Comparison of ENCODE assay signal across 19 cellular contexts in genomic region chr15:56794150-56794922, GRCh38.
DNase-seq lines count a peak whose midpoint lies in the region; ATAC-seq and TF ChIP-seq lines count a peak whose summit lies in the region.
"Had no signal": no experiment of that assay in that cellular context is flagged by ENCODE, and none has a peak within 500 bp of the region (broad histone marks: within the 10 kb centered on the region; RNA-seq: fewer than 3 reads in every experiment).

No MANE protein-coding gene starts in this region.

- no peak overlapping the region for H3K4me3 ChIP-seq in SK-N-MC
- H3K4me3 ChIP-seq in fibroblast of mammary gland (ENCODE audit: control insufficient read depth, low read depth, low read length), result no peak overlapping the region
- H3K4me3 ChIP-seq in psoas muscle, result no peak overlapping the region
- H3K4me3 ChIP-seq: neural progenitor cell had no signal

- no peaks in the 10 kb centered on the region for H3K36me3 ChIP-seq in SK-N-MC (ENCODE audit: insufficient read depth, low read length)
- H3K36me3 ChIP-seq in psoas muscle (ENCODE audit: insufficient read depth in 1 of 2, low read depth in 1 of 2), result no peaks in the 10 kb centered on the region
- H3K36me3 ChIP-seq: neural progenitor cell had no signal

- no peaks in the 10 kb centered on the region for H3K27me3 ChIP-seq in psoas muscle (ENCODE audit: insufficient read depth in 3 of 3, low read length in 2 of 3)
- H3K27me3 ChIP-seq: neural progenitor cell had no signal

- DNase-seq in EH (ENCODE audit: low read depth) (peak; percentile 74), SK-N-MC (ENCODE audit: low read depth, low spot score) (no peak), fibroblast of mammary gland (ENCODE audit: low read depth) (peak; percentile 42), psoas muscle (no peak), iPS-NIHi11 (ENCODE audit: low spot score) (no peak)
- DNase-seq in activated T-cell treated with anti-CD3 and anti-CD28 coated beads, Interleukin-2, amount 50 U/mL, for 1 hour, result no peak
- no peak for DNase-seq in stimulated activated effector memory CD8-positive, alpha-beta T cell treated with anti-CD3 and anti-CD28 coated beads, Interleukin-12 subunit alpha, Interleukin-12 subunit beta, amount 100 ng/mL, for 72 hours (ENCODE audit: low spot score in 2 of 2)
- DNase-seq: activated CD8-positive, alpha-beta T cell treated with anti-CD3 and anti-CD28 coated beads, Interleukin-2, amount 10 ng/mL, durations not matched to agents 7 days and 5 days; activated naive CD8-positive, alpha-beta T cell treated with anti-CD3 and anti-CD28 coated beads, Interleukin-2, amount 10 ng/mL, durations not matched to agents 7 days and 5 days; CD8-positive, alpha-beta memory T cell; glutamatergic neuron; NCI-H1436 treated with DMSO at 0.1 percent for 48 hours; NCI-H345; T-cell had no signal

- no peak overlapping the region for H3K9ac ChIP-seq in SK-N-MC (ENCODE audit: insufficient read length)
- H3K9ac ChIP-seq: neural progenitor cell had no signal

- peak; percentile 57 to 91 (median 84) for ATAC-seq in psoas muscle
- ATAC-seq in esophagus mucosa, result no peak
- ATAC-seq in stimulated activated effector memory CD8-positive, alpha-beta T cell treated with anti-CD3 and anti-CD28 coated beads, Interleukin-12 subunit alpha, Interleukin-12 subunit beta, amount 100 ng/mL, for 72 hours, result no peak
- ATAC-seq: activated CD8-positive, alpha-beta T cell treated with anti-CD3 and anti-CD28 coated beads, Interleukin-2, amount 10 ng/mL, durations not matched to agents 7 days and 5 days; T-cell had no signal

- H3K9me3 ChIP-seq in SK-N-MC (ENCODE audit: low read depth, low read length) (no peaks in the 10 kb centered on the region), psoas muscle (peaks cover 22% of the 10 kb centered on the region)

- peak overlapping the region; percentile 26; the same call in 1 of the 2 replicates for H3K27ac ChIP-seq in SK-N-MC
- peak overlapping the region; percentile 63 for H3K27ac ChIP-seq in psoas muscle
- H3K27ac ChIP-seq: neural progenitor cell, RWPE1 had no signal

- H3K4me3 Mint-ChIP-seq in stimulated activated effector memory CD8-positive, alpha-beta T cell treated with anti-CD3 and anti-CD28 coated beads, Interleukin-12 subunit alpha, Interleukin-12 subunit beta, amount 100 ng/mL, for 72 hours, result no peak overlapping the region
- H3K4me3 Mint-ChIP-seq: activated CD8-positive, alpha-beta T cell treated with anti-CD3 and anti-CD28 coated beads, Interleukin-2, amount 10 ng/mL, durations not matched to agents 7 days and 5 days; activated naive CD8-positive, alpha-beta T cell treated with anti-CD3 and anti-CD28 coated beads, Interleukin-2, amount 10 ng/mL, durations not matched to agents 7 days and 5 days; CD8-positive, alpha-beta memory T cell; memory B cell; neural progenitor cell; T-cell; type B pancreatic cell had no signal

- H3K27ac Mint-ChIP-seq in stimulated activated effector memory CD8-positive, alpha-beta T cell treated with anti-CD3 and anti-CD28 coated beads, Interleukin-12 subunit alpha, Interleukin-12 subunit beta, amount 100 ng/mL, for 72 hours, result no peak overlapping the region
- H3K27ac Mint-ChIP-seq: activated CD8-positive, alpha-beta T cell treated with anti-CD3 and anti-CD28 coated beads, Interleukin-2, amount 10 ng/mL, durations not matched to agents 7 days and 5 days; activated naive CD8-positive, alpha-beta T cell treated with anti-CD3 and anti-CD28 coated beads, Interleukin-2, amount 10 ng/mL, durations not matched to agents 7 days and 5 days; CD8-positive, alpha-beta memory T cell; memory B cell; neural progenitor cell; T-cell; type B pancreatic cell had no signal

- no peaks in the 10 kb centered on the region for H3K36me3 Mint-ChIP-seq in stimulated activated effector memory CD8-positive, alpha-beta T cell treated with anti-CD3 and anti-CD28 coated beads, Interleukin-12 subunit alpha, Interleukin-12 subunit beta, amount 100 ng/mL, for 72 hours
- H3K36me3 Mint-ChIP-seq: activated naive CD8-positive, alpha-beta T cell treated with anti-CD3 and anti-CD28 coated beads, Interleukin-2, amount 10 ng/mL, durations not matched to agents 7 days and 5 days; neural progenitor cell; T-cell; type B pancreatic cell had no signal

- 30 to 50% (median 31%) methylated on average over 3 of the region's 3 CpGs for WGBS in psoas muscle, 3 donors

- intact Hi-C loops in psoas muscle (cut with DNase I), result no loop called here

- H3K9me3 Mint-ChIP-seq in stimulated activated effector memory CD8-positive, alpha-beta T cell treated with anti-CD3 and anti-CD28 coated beads, Interleukin-12 subunit alpha, Interleukin-12 subunit beta, amount 100 ng/mL, for 72 hours, result peaks cover 12% of the 10 kb centered on the region

- H3K4me1 ChIP-seq in psoas muscle, result peaks cover 17% of the 10 kb centered on the region
- H3K4me1 ChIP-seq: neural progenitor cell had no signal

- peaks cover 9% of the 10 kb centered on the region for H3K4me1 Mint-ChIP-seq in stimulated activated effector memory CD8-positive, alpha-beta T cell treated with anti-CD3 and anti-CD28 coated beads, Interleukin-12 subunit alpha, Interleukin-12 subunit beta, amount 100 ng/mL, for 72 hours
- H3K4me1 Mint-ChIP-seq: activated naive CD8-positive, alpha-beta T cell treated with anti-CD3 and anti-CD28 coated beads, Interleukin-2, amount 10 ng/mL, durations not matched to agents 7 days and 5 days; CD8-positive, alpha-beta memory T cell; neural progenitor cell; T-cell had no signal

- TF ChIP-seq CTCF in fibroblast of mammary gland (conservative IDR thresholded peaks at IDR 0.05; ENCODE audit: control insufficient read depth, insufficient read depth, low read depth, low read length) (no peak), psoas muscle (IDR thresholded peaks at IDR 0.05) (no peak)

Comparison
In these comparisons a context has a peak if more than half of its experiments do, and no peak if none do; other contexts are left out.
1. DNase-seq: peak in EH (single experiment) and fibroblast of mammary gland (single experiment); none in SK-N-MC (single experiment), psoas muscle (0 of 2), activated T-cell treated with anti-CD3 and anti-CD28 coated beads, Interleukin-2, amount 50 U/mL, for 1 hour (single experiment), iPS-NIHi11 (single experiment) and stimulated activated effector memory CD8-positive, alpha-beta T cell treated with anti-CD3 and anti-CD28 coated beads, Interleukin-12 subunit alpha, Interleukin-12 subunit beta, amount 100 ng/mL, for 72 hours (0 of 2).
2. ATAC-seq: peak in psoas muscle (4 of 4); none in esophagus mucosa (single experiment) and stimulated activated effector memory CD8-positive, alpha-beta T cell treated with anti-CD3 and anti-CD28 coated beads, Interleukin-12 subunit alpha, Interleukin-12 subunit beta, amount 100 ng/mL, for 72 hours (single experiment).